Comparison of ENCODE assay signal across 32 cellular contexts in genomic region chr9:101030022-101030391, GRCh38. TPM values are rescaled to one million over a fixed set of nuclear protein-coding genes. Genes with fewer than 3 reads are reported as not detected.
DNase-seq lines count a peak whose midpoint lies in the region; ATAC-seq and TF ChIP-seq lines count a peak whose summit lies in the region.
"Had no signal": no experiment of that assay in that cellular context is flagged by ENCODE, and none has a peak within 500 bp of the region (broad histone marks: within the 10 kb centered on the region; RNA-seq: fewer than 3 reads in every experiment).

No MANE protein-coding gene starts in this region.

- H3K9me3 ChIP-seq in endocrine pancreas (ENCODE audit: control insufficient read depth, low read length) (no peaks in the 10 kb centered on the region), right lobe of liver (no peaks in the 10 kb centered on the region)
- H3K9me3 ChIP-seq: testis, vagina had no signal

- H3K27me3 Mint-ChIP-seq in T-cell: peaks cover 43 to 53% of the 10 kb centered on the region in 2 donors
- H3K27me3 Mint-ChIP-seq in activated CD8-positive, alpha-beta T cell treated with anti-CD3 and anti-CD28 coated beads for 36 hours: peaks cover 36% of the 10 kb centered on the region

- no peak overlapping the region for H3K27ac ChIP-seq in right lobe of liver
- H3K27ac ChIP-seq: epithelial cell of prostate, KMS-11, skin epidermis, testis, vagina had no signal

- no peaks in the 10 kb centered on the region for H3K36me3 Mint-ChIP-seq in T-cell
- no peaks in the 10 kb centered on the region for H3K36me3 Mint-ChIP-seq in activated CD8-positive, alpha-beta T cell treated with anti-CD3 and anti-CD28 coated beads for 36 hours (ENCODE audit: low read depth)

- H3K4me1 ChIP-seq in endocrine pancreas (ENCODE audit: control insufficient read depth, insufficient read depth, low read length): peaks cover 4% of the 10 kb centered on the region
- peaks cover 0 to 18% (median 4%) of the 10 kb centered on the region in 4 donors for H3K4me1 ChIP-seq in right lobe of liver
- H3K4me1 ChIP-seq: testis had no signal

- no peaks in the 10 kb centered on the region for H3K4me1 Mint-ChIP-seq in T-cell
- no peaks in the 10 kb centered on the region for H3K4me1 Mint-ChIP-seq in activated CD8-positive, alpha-beta T cell treated with anti-CD3 and anti-CD28 coated beads for 36 hours (ENCODE audit: low read depth)
- H3K4me1 Mint-ChIP-seq: activated CD4-positive, alpha-beta T cell treated with anti-CD3 and anti-CD28 coated beads for 36 hours had no signal

- POLR2A ChIA-PET in T-cell (lab: Charles Lee): no interaction called here
- POLR2A ChIA-PET in activated CD8-positive, alpha-beta T cell treated with anti-CD3 and anti-CD28 coated beads for 36 hours (lab: Charles Lee): no interaction called here

- H3K4me3 ChIP-seq in endocrine pancreas (ENCODE audit: control insufficient read depth, insufficient read depth, low read length): peak overlapping the region; percentile 42
- H3K4me3 ChIP-seq in right lobe of liver: peak overlapping the region in 2 of 3 donors; percentile 69 to 71
- H3K4me3 ChIP-seq: vagina had no signal

- DNase-seq in NCI-H748 (lab: John Stamatoyannopoulos, UW; ENCODE audit: unreplicated experiment) (peak; percentile 27), NCI-H748 treated with DMSO at 0.1 percent for 48 hours (lab: John Stamatoyannopoulos, UW) (no peak), right lobe of liver (no peak), T-cell (no peak), Right ventricle myocardium superior (no peak), NCI-H1105 treated with DMSO at 0.1 percent for 48 hours (lab: John Stamatoyannopoulos, UW) (no peak)
- no peak for DNase-seq in activated CD8-positive, alpha-beta T cell treated with anti-CD3 and anti-CD28 coated beads for 36 hours
- DNase-seq: activated CD4-positive, alpha-beta T cell treated with anti-CD3 and anti-CD28 coated beads for 36 hours; activated CD8-positive, alpha-beta memory T cell treated with anti-CD3 and anti-CD28 coated beads for 24 hours; activated gamma-delta T cell treated with Interleukin-2 at 50 U/mL for 16 hours; AML-193; CD4-positive, alpha-beta T cell; HCEC 1CT; mesenchymal stem cell; NCI-H1417 treated with DMSO at 0.1 percent for 48 hours; NCI-H2107; NCI-H446 treated with DMSO at 0.1 percent for 48 hours; OCI-M1; stimulated activated naive CD8-positive, alpha-beta T cell treated with anti-CD3 and anti-CD28 coated beads, Interleukin-15, Interleukin-2, amounts not matched to agents 100 U/mL and 50 U/mL, for 24 hours; T-helper 2 cell; testis had no signal

- CTCF ChIA-PET in T-cell (lab: Charles Lee): no interaction called here
- CTCF ChIA-PET in activated CD8-positive, alpha-beta T cell treated with anti-CD3 and anti-CD28 coated beads for 36 hours (lab: Charles Lee): no interaction called here

- ATAC-seq in right lobe of liver: no peak
- ATAC-seq in T-cell (replicated peaks in 1 of 4): no peak
- no peak for ATAC-seq in Right ventricle myocardium superior (ENCODE audit: poor library complexity)
- no peak for ATAC-seq in activated CD8-positive, alpha-beta T cell treated with anti-CD3 and anti-CD28 coated beads for 36 hours
- ATAC-seq: activated CD4-positive, alpha-beta T cell treated with anti-CD3 and anti-CD28 coated beads for 36 hours; left colon; SK-N-SH treated with all-trans-retinoic acid at 6 μM for 48 hours; stimulated activated naive CD8-positive, alpha-beta T cell treated with anti-CD3 and anti-CD28 coated beads, Interleukin-15, Interleukin-2, amounts not matched to agents 100 U/mL and 50 U/mL, for 24 hours had no signal

- H3K27ac Mint-ChIP-seq in T-cell: no peak overlapping the region
- H3K27ac Mint-ChIP-seq in activated CD8-positive, alpha-beta T cell treated with anti-CD3 and anti-CD28 coated beads for 36 hours: no peak overlapping the region
- H3K27ac Mint-ChIP-seq: activated CD4-positive, alpha-beta T cell treated with anti-CD3 and anti-CD28 coated beads for 36 hours; CD4-positive, alpha-beta T cell had no signal

- H3K4me3 Mint-ChIP-seq in T-cell: no peak overlapping the region
- H3K4me3 Mint-ChIP-seq in activated CD8-positive, alpha-beta T cell treated with anti-CD3 and anti-CD28 coated beads for 36 hours: no peak overlapping the region
- H3K4me3 Mint-ChIP-seq: activated CD4-positive, alpha-beta T cell treated with anti-CD3 and anti-CD28 coated beads for 36 hours; CD4-positive, alpha-beta T cell had no signal

- H3K9me3 Mint-ChIP-seq in T-cell: peaks cover 0 to 6% (median 0%) of the 10 kb centered on the region in 3 donors
- H3K9me3 Mint-ChIP-seq in activated CD8-positive, alpha-beta T cell treated with anti-CD3 and anti-CD28 coated beads for 36 hours: no peaks in the 10 kb centered on the region
- H3K9me3 Mint-ChIP-seq: CD4-positive, alpha-beta T cell had no signal

- 3% methylated on average over 9 of the region's 10 CpGs for WGBS in right lobe of liver (ENCODE audit: insufficient coverage, low coverage, low lambda C conversion rate, missing lambda C conversion rate)

- intact Hi-C loops in right lobe of liver (cut with DNase I): no loop called here
- intact Hi-C loops in Right ventricle myocardium superior (cut with DNase I): no loop called here
- intact Hi-C loops in activated CD8-positive, alpha-beta T cell treated with anti-CD3 and anti-CD28 coated beads for 36 hours (cut with micrococcal nuclease): no loop called here

- H3K27me3 ChIP-seq in endocrine pancreas (ENCODE audit: control insufficient read depth, insufficient read depth, low read length): no peaks in the 10 kb centered on the region
- H3K27me3 ChIP-seq in right lobe of liver: no peaks in the 10 kb centered on the region
- H3K27me3 ChIP-seq: testis, vagina had no signal

- peak overlapping the region; percentile 54 for H3K9ac ChIP-seq in endocrine pancreas (ENCODE audit: control insufficient read depth, insufficient read depth, low read length)
- H3K9ac ChIP-seq: KMS-11 had no signal

- TF ChIP-seq CTCF in right lobe of liver (IDR thresholded peaks at IDR 0.05): no peak
- TF ChIP-seq CTCF in activated CD8-positive, alpha-beta T cell treated with anti-CD3 and anti-CD28 coated beads for 36 hours (IDR thresholded peaks at IDR 0.05): no peak

- H3K36me3 ChIP-seq in endocrine pancreas (ENCODE audit: control insufficient read depth, insufficient read depth, low read length) (no peaks in the 10 kb centered on the region), right lobe of liver (no peaks in the 10 kb centered on the region)
- H3K36me3 ChIP-seq: vagina had no signal

- TF ChIP-seq POLR2A in right lobe of liver (IDR thresholded peaks at IDR 0.05): no peak

RNA-seq across cellular contexts. Expression of gene PLPPR1, which starts 1.5 kb away (rescaled TPM):
- total RNA-seq in right lobe of liver (1 to 10 TPM; 1.4 to 5.4 (median 1.8) TPM), T-cell (not detected), Right ventricle myocardium superior (not detected)
- total RNA-seq in activated CD8-positive, alpha-beta T cell treated with anti-CD3 and anti-CD28 coated beads for 36 hours: not detected
- total RNA-seq: A172; activated CD4-positive, alpha-beta T cell treated with anti-CD3 and anti-CD28 coated beads for 36 hours; CD4-positive, alpha-beta T cell; chondrocyte; HT1080; renal cortical epithelial cell; vagina had no signal
